In the genomic region with DNA sequence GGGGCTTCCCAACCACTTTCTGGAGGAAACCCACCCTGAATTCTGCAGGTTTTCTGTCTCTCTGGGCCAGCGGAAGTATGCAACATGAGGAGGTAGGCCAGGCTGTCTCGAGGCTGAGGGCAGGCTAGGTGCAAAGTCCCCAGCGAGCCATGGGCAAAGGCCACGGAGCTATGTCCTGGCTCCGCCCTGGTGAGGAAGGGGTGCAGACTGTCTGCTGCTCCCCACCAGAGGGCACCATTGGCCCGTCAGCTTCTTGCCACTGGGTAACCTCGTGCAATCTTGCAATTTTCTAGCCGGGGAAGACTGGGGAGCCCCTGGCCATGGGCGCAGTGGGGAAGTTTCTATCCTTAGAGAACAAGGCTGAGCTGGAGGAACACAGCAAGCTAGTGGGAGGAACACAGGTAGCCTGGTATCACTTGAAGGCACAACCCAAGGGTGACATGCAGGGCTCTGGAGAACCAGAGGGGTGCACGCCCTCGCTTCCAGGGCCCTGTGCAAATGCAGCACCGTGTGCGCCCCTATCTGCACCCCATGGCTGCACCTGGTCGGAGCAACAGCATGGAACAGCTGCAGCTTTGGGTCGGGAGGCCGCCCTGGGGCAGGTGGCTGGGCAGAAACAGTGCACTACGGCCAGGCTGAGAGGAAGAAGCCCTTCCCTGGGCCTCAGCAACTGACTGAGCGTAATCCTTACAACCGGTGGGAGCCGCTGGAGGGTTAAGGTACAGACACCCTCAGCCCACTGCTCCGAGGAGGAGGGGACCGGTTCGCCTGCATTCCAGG, we compare ENCODE assay signal across 8 cellular contexts. TPM values are rescaled to one million over a fixed set of nuclear protein-coding genes. Genes with fewer than 3 reads are reported as not detected.
DNase-seq lines count a peak whose midpoint lies in the region; ATAC-seq, FAIRE-seq and TF ChIP-seq lines count a peak whose summit lies in the region.

No MANE protein-coding gene starts in this region.

- peaks cover 6% of the 10 kb centered on the region for H3K36me3 Mint-ChIP-seq in activated CD8-positive, alpha-beta memory T cell treated with anti-CD3 and anti-CD28 coated beads, Interleukin-2, amount 10 ng/mL, durations not matched to agents 7 days and 5 days

- H3K9ac ChIP-seq in H1 (replicated peaks in 1 of 4; ENCODE audit: extremely low read depth in 1 of 4, low read depth in 3 of 4, low read length in 3 of 4) (peak overlapping the region in 3 of 4 experiments; percentile 34 to 85 (median 84); a peak in 5 of 7 replicates), mesenchymal stem cell (ENCODE audit: low read length) (peak overlapping the region; percentile 89)

- H2BK5ac ChIP-seq in H1 (ENCODE audit: low read depth, low read length): peak overlapping the region; percentile 100
- H2BK5ac ChIP-seq in mesenchymal stem cell (ENCODE audit: low read depth, low read length, poor library complexity, severe bottlenecking): peak overlapping the region; percentile 54

- H4K20me1 ChIP-seq in H1 (replicated peaks in 1 of 2; ENCODE audit: control insufficient read depth in 1 of 2, insufficient read depth in 2 of 2, low read length in 2 of 2): peaks cover 6 to 12% of the 10 kb centered on the region in 2 experiments

- H3K27me3 ChIP-seq in H1 (replicated peaks in 1 of 4; ENCODE audit: control insufficient read depth in 3 of 4, extremely low read depth in 1 of 4, insufficient read depth in 3 of 4, low read length in 3 of 4): no peaks in the 10 kb centered on the region
- H3K27me3 ChIP-seq in mesenchymal stem cell (ENCODE audit: control insufficient read depth in 1 of 2, insufficient read depth in 1 of 2, low read length in 2 of 2): no peaks in the 10 kb centered on the region

- H2BK20ac ChIP-seq in H1 (ENCODE audit: low read length): peak overlapping the region; percentile 99

- H3K4me3 ChIP-seq in H1 (ENCODE audit: extremely low read depth in 1 of 4, insufficient read depth in 2 of 4, low read depth in 3 of 4, low read length in 4 of 4) (peak overlapping the region in 3 of 4 experiments; percentile 30 to 53 (median 49); a peak in 5 of 8 replicates), mesenchymal stem cell (ENCODE audit: insufficient read depth in 1 of 2, low read depth in 1 of 2, low read length in 2 of 2) (peak overlapping the region in 1 of 2 experiments; percentile 57)

- DNase-seq in AG09319 (ENCODE audit: extremely low read depth, low read depth) (peak; percentile 55), HT1080 (ENCODE audit: low read depth) (peak; percentile 79), NK-92 (lab: John Stamatoyannopoulos, UW; ENCODE audit: unreplicated experiment) (peak; percentile 14), H1 (ENCODE audit: low read depth in 1 of 2, low spot score in 2 of 2) (peak; percentile 90 to 93), mesenchymal stem cell (peak; percentile 84)
- peak; percentile 93 for DNase-seq in activated CD8-positive, alpha-beta memory T cell treated with anti-CD3 and anti-CD28 coated beads, Interleukin-2, amount 10 ng/mL, durations not matched to agents 7 days and 5 days
- DNase-seq in stimulated activated CD8-positive, alpha-beta memory T cell treated with anti-CD3 and anti-CD28 coated beads, Interleukin-12 subunit alpha, Interleukin-12 subunit beta, amount 100 ng/mL, for 4 hours (ENCODE audit: low read depth): peak; percentile 73

- peak; percentile 98 for TF ChIP-seq CTCF in AG09319 (IDR thresholded peaks at IDR 0.05; ENCODE audit: low read depth, low read length)
- peak in 2 of 3 experiments; percentile 92 to 99; a peak in 3 of 4 replicates for TF ChIP-seq CTCF in H1 (IDR thresholded peaks at IDR 0.05; ENCODE audit: control extremely low read depth in 1 of 3, insufficient read depth in 1 of 3, low read depth in 1 of 3, low read length in 3 of 3)

- peak overlapping the region; percentile 94 for H4K5ac ChIP-seq in H1 (ENCODE audit: insufficient read length, low read depth, low read length)

- peak overlapping the region; percentile 74 for H3K27ac Mint-ChIP-seq in activated CD8-positive, alpha-beta memory T cell treated with anti-CD3 and anti-CD28 coated beads, Interleukin-2, amount 10 ng/mL, durations not matched to agents 7 days and 5 days

- no peaks in the 10 kb centered on the region for H3K27me3 Mint-ChIP-seq in activated CD8-positive, alpha-beta memory T cell treated with anti-CD3 and anti-CD28 coated beads, Interleukin-2, amount 10 ng/mL, durations not matched to agents 7 days and 5 days

- CTCF ChIA-PET in activated CD8-positive, alpha-beta memory T cell treated with anti-CD3 and anti-CD28 coated beads, Interleukin-2, amount 10 ng/mL, durations not matched to agents 7 days and 5 days (lab: Charles Lee): interaction anchor here (0.6 to 15.1 kb wide), 29 partner anchors 10 to 192 kb away, joined by 3 to 768 read pairs (median 4); partner anchors contain the start of genes PXN, RAB35, RNU4-1 and RNU4-2
- CTCF ChIA-PET in H1 (lab: Charles Lee; ENCODE audit: partially characterized antibody): interaction anchor here (0.6 to 17.8 kb wide), 40 partner anchors 9 to 1050 kb away, joined by 3 to 930 read pairs (median 4); partner anchors contain the start of genes GCN1, HSPB8, POP5 and PXN

- POLR2A ChIA-PET in H1 (lab: Charles Lee; ENCODE audit: partially characterized antibody): interaction anchor here (0.6 to 88.3 kb wide), 18 partner anchors 9 to 301 kb away, joined by 3 to 4270 read pairs (median 5); partner anchors contain the start of genes BICDL1, COQ5, GCN1 and PXN

- H2AFZ ChIP-seq in H1 (ENCODE audit: low read length) (no peak overlapping the region), mesenchymal stem cell (ENCODE audit: low read depth, low read length) (no peak overlapping the region)

- peak overlapping the region; percentile 46; the same call in 1 of the 2 replicates for H2AK5ac ChIP-seq in H1 (ENCODE audit: low read depth, low read length)
- H2AK5ac ChIP-seq in mesenchymal stem cell (ENCODE audit: low read length, severe bottlenecking): peak overlapping the region; percentile 98

- peak overlapping the region; percentile 100 for H3K4ac ChIP-seq in H1 (replicated peaks; ENCODE audit: insufficient read length, low read depth, low read length)
- H3K4ac ChIP-seq in mesenchymal stem cell (ENCODE audit: low read depth in 1 of 2, low read length in 2 of 2): peak overlapping the region; percentile 54 to 83

- H3K14ac ChIP-seq in H1 (ENCODE audit: insufficient read length) (no peak overlapping the region), mesenchymal stem cell (ENCODE audit: low read length in 2 of 2) (peak overlapping the region in 1 of 2 experiments; percentile 96)

- H3K56ac ChIP-seq in H1 (replicated peaks; ENCODE audit: insufficient read length, low read depth, low read length): peak overlapping the region; percentile 84

- H3K9me3 Mint-ChIP-seq in activated CD8-positive, alpha-beta memory T cell treated with anti-CD3 and anti-CD28 coated beads, Interleukin-2, amount 10 ng/mL, durations not matched to agents 7 days and 5 days (ENCODE audit: low read depth): no peaks in the 10 kb centered on the region

- TF ChIP-seq RAD21 in H1 (IDR thresholded peaks at IDR 0.05 in 1 of 2, conservative IDR thresholded peaks at IDR 0.05 in 1 of 2; ENCODE audit: low read depth in 2 of 2, low read length in 2 of 2): peak; percentile 97 to 98

- no peak for FAIRE-seq in H1 (lab: Jason Lieb, UNC)

- H2BK120ac ChIP-seq in H1 (replicated peaks; ENCODE audit: low read depth, low read length) (peak overlapping the region; percentile 99), mesenchymal stem cell (ENCODE audit: low read depth, low read length) (peak overlapping the region; percentile 90)

- peak overlapping the region; percentile 46 to 83 for H3K4me2 ChIP-seq in H1 (ENCODE audit: insufficient read depth in 1 of 2, low read depth in 2 of 2, low read length in 2 of 2)
- peak overlapping the region; percentile 44 for H3K4me2 ChIP-seq in mesenchymal stem cell (ENCODE audit: low read length, poor library complexity, severe bottlenecking)

- H3K23me2 ChIP-seq in H1 (ENCODE audit: low read depth, low read length): no peaks in the 10 kb centered on the region; the same call in 1 of the 2 replicates

- peaks cover 0 to 9% (median 6%) of the 10 kb centered on the region in 4 experiments; a peak in 2 of 8 replicates for H3K36me3 ChIP-seq in H1 (ENCODE audit: control insufficient read depth in 2 of 4, insufficient read depth in 4 of 4, low read length in 3 of 4)
- H3K36me3 ChIP-seq in mesenchymal stem cell (ENCODE audit: control insufficient read depth in 1 of 2, insufficient read depth in 2 of 2, low read depth in 1 of 2, low read length in 2 of 2): peaks cover 23 to 25% of the 10 kb centered on the region in 2 experiments

- peaks cover 78% of the 10 kb centered on the region for H3K4me1 Mint-ChIP-seq in activated CD8-positive, alpha-beta memory T cell treated with anti-CD3 and anti-CD28 coated beads, Interleukin-2, amount 10 ng/mL, durations not matched to agents 7 days and 5 days

- H2BK15ac ChIP-seq in H1 (ENCODE audit: low read length) (peak overlapping the region; percentile 99; the same call in 1 of the 2 replicates), mesenchymal stem cell (ENCODE audit: low read depth, poor library complexity, severe bottlenecking) (peak overlapping the region; percentile 6)

- peak; percentile 25 for TF ChIP-seq POLR2A in GM19193 (IDR thresholded peaks at IDR 0.05; ENCODE audit: extremely low read depth, insufficient read depth, insufficient read length)
- TF ChIP-seq POLR2A in H1 (IDR thresholded peaks at IDR 0.05; ENCODE audit: control extremely low read depth in 1 of 2, low read depth in 2 of 2, low read length in 2 of 2): peak in 1 of 2 experiments; percentile 77; a peak in 2 of 3 replicates

- H3K79me1 ChIP-seq in H1 (ENCODE audit: low read depth, low read length) (no peaks in the 10 kb centered on the region; the same call in 1 of the 2 replicates), mesenchymal stem cell (replicated peaks; ENCODE audit: low read length, poor library complexity, severe bottlenecking) (peaks cover 13% of the 10 kb centered on the region)

- ATAC-seq in activated CD8-positive, alpha-beta memory T cell treated with anti-CD3 and anti-CD28 coated beads, Interleukin-2, amount 10 ng/mL, durations not matched to agents 7 days and 5 days: peak; percentile 84

- H3K4me1 ChIP-seq in H1 (replicated peaks in 1 of 4; ENCODE audit: control insufficient read depth in 3 of 4, insufficient read depth in 4 of 4, low read length in 3 of 4) (peaks cover 33 to 69% (median 42%) of the 10 kb centered on the region in 4 experiments), mesenchymal stem cell (ENCODE audit: control insufficient read depth, insufficient read depth, low read depth, low read length) (peaks cover 80% of the 10 kb centered on the region)

- no peaks in the 10 kb centered on the region for H3K9me3 ChIP-seq in H1 (ENCODE audit: insufficient read depth in 2 of 2, low read depth in 1 of 2, low read length in 1 of 2)
- H3K9me3 ChIP-seq in mesenchymal stem cell (ENCODE audit: control insufficient read depth, low read length): no peaks in the 10 kb centered on the region

- peaks cover 0 to 42% of the 10 kb centered on the region in 2 experiments; a peak in 2 of 4 replicates for H3K79me2 ChIP-seq in H1 (ENCODE audit: control insufficient read depth in 1 of 2, insufficient read depth in 2 of 2, low read length in 2 of 2)

- 6% methylated on average over 23 of the region's 23 CpGs; no CpG with 5 or more reads in 1 of the 2 experiments for WGBS in H1 (ENCODE audit: extremely low coverage in 1 of 2, insufficient coverage in 1 of 2, insufficient read length in 1 of 2, insufficient replicate concordance in 2 of 2, low coverage in 1 of 2, low lambda C conversion rate in 2 of 2, missing lambda C conversion rate in 1 of 2), 2 experiments
- WGBS in mesenchymal stem cell: 15% methylated on average over 22 of the region's 23 CpGs

- H4K91ac ChIP-seq in H1 (replicated peaks; ENCODE audit: insufficient read length, low read length) (peak overlapping the region; percentile 100), mesenchymal stem cell (ENCODE audit: low read length) (peak overlapping the region; percentile 92)

- peak overlapping the region; percentile 100 for H3K18ac ChIP-seq in H1 (ENCODE audit: extremely low read depth, low read length)
- peak overlapping the region; percentile 97 for H3K18ac ChIP-seq in mesenchymal stem cell (ENCODE audit: low read depth in 1 of 2, low read length in 2 of 2)

- peak overlapping the region; percentile 98 for H2BK12ac ChIP-seq in H1 (ENCODE audit: low read depth, low read length)
- H2BK12ac ChIP-seq in mesenchymal stem cell (ENCODE audit: low read length in 2 of 2): peak overlapping the region in 1 of 2 experiments; percentile 97

- TF ChIP-seq EP300 in H1 (IDR thresholded peaks at IDR 0.05; ENCODE audit: borderline replicate concordance in 1 of 2, low read depth in 2 of 2, low read length in 2 of 2): peak in 1 of 2 experiments; percentile 97; a peak in 1 of 3 replicates

- H3K23ac ChIP-seq in H1 (ENCODE audit: insufficient read length) (no peak overlapping the region), mesenchymal stem cell (ENCODE audit: low read length in 2 of 2) (peak overlapping the region in 1 of 2 experiments; percentile 90)

- peak overlapping the region; percentile 97 for H4K8ac ChIP-seq in H1 (ENCODE audit: extremely low read depth, insufficient read depth, low read length)
- peak overlapping the region; percentile 92 for H4K8ac ChIP-seq in mesenchymal stem cell (ENCODE audit: low read length)

- peak overlapping the region; percentile 96 for H3K27ac ChIP-seq in H1 (ENCODE audit: low read depth, low read length)
- H3K27ac ChIP-seq in mesenchymal stem cell (ENCODE audit: low read length, poor library complexity, severe bottlenecking): peak overlapping the region; percentile 96

- H3K4me3 Mint-ChIP-seq in activated CD8-positive, alpha-beta memory T cell treated with anti-CD3 and anti-CD28 coated beads, Interleukin-2, amount 10 ng/mL, durations not matched to agents 7 days and 5 days: no peak overlapping the region

RNA-seq across cellular contexts. Expression of gene RPLP0, which starts 27.6 kb away (rescaled TPM):
- 4,836 and 5,375 TPM in 2 replicates for total RNA-seq in HT1080 (2014; rRNA removed; shearing (Covaris generic))
- polyA plus RNA-seq in HT1080 (2015; cell fraction: cytosol; rRNA removed): 5,291 and 5,956 TPM in 2 replicates
- polyA plus RNA-seq in HT1080 (2015; cell fraction: nucleus; rRNA removed): 2,009 and 2,141 TPM in 2 replicates
- 1,000 to 10,000 TPM; 1,755 to 2,356 TPM for total RNA-seq in activated CD8-positive, alpha-beta memory T cell treated with anti-CD3 and anti-CD28 coated beads, Interleukin-2, amount 10 ng/mL, durations not matched to agents 7 days and 5 days
- total RNA-seq in H1 (2021; fragmentation: NEBNext Ultra II Directional; extraction: Animal tissue kit (Norgen Biotek cat#: 25700)): 2,987 and 3,029 TPM in 2 replicates
- polyA plus RNA-seq in H1 (2011; rRNA removed): 8,838 and 10,765 TPM in 2 replicates
- polyA plus RNA-seq in H1 (2011; cell fraction: cytosol; rRNA removed): 10,357 TPM
- polyA plus RNA-seq in H1 (2011; cell fraction: nucleus; rRNA removed): 6,829 TPM
- 4,444 to 5,241 TPM (median 4,665 TPM) in 4 replicates for polyA plus RNA-seq in H1 (2012, experiment 1 of 2)
- polyA plus RNA-seq in H1 (2012, experiment 2 of 2): 7,158 TPM
- polyA plus RNA-seq in H1 (2013, experiment 1 of 2): 4,021 TPM
- 3,982 TPM for polyA plus RNA-seq in H1 (2013, experiment 2 of 2)
- polyA minus RNA-seq in H1 (2011; rRNA and poly(A)+ RNA removed): 5,851 and 5,958 TPM in 2 replicates
- polyA minus RNA-seq in H1 (2011; cell fraction: cytosol; rRNA and poly(A)+ RNA removed): 2,113 TPM
- polyA minus RNA-seq in H1 (2011; cell fraction: nucleus; rRNA and poly(A)+ RNA removed): 1,976 TPM
- polyA plus RNA-seq in mesenchymal stem cell (2013, experiment 1 of 2): 3,349 TPM
- 3,313 TPM for polyA plus RNA-seq in mesenchymal stem cell (2013, experiment 2 of 2)

RNA-seq across cellular contexts. Expression of gene GCN1, which starts 34.0 kb away (rescaled TPM):
- 107 and 112 TPM in 2 replicates for total RNA-seq in HT1080 (2014; rRNA removed; shearing (Covaris generic))
- polyA plus RNA-seq in HT1080 (2015; cell fraction: cytosol; rRNA removed): 30.5 and 34.0 TPM in 2 replicates
- polyA plus RNA-seq in HT1080 (2015; cell fraction: nucleus; rRNA removed): 174 and 261 TPM in 2 replicates
- total RNA-seq in activated CD8-positive, alpha-beta memory T cell treated with anti-CD3 and anti-CD28 coated beads, Interleukin-2, amount 10 ng/mL, durations not matched to agents 7 days and 5 days: 100 to 1,000 TPM; 126 to 151 TPM
- total RNA-seq in H1 (2021; fragmentation: NEBNext Ultra II Directional; extraction: Animal tissue kit (Norgen Biotek cat#: 25700)): 133 and 137 TPM in 2 replicates
- 61.4 and 73.1 TPM in 2 replicates for polyA plus RNA-seq in H1 (2011; rRNA removed)
- polyA plus RNA-seq in H1 (2011; cell fraction: cytosol; rRNA removed): 61.1 TPM
- polyA plus RNA-seq in H1 (2011; cell fraction: nucleus; rRNA removed): 294 TPM
- 92.9 to 139 TPM (median 109 TPM) in 4 replicates for polyA plus RNA-seq in H1 (2012, experiment 1 of 2)
- 58.3 TPM for polyA plus RNA-seq in H1 (2012, experiment 2 of 2)
- 57.1 TPM for polyA plus RNA-seq in H1 (2013, experiment 1 of 2)
- polyA plus RNA-seq in H1 (2013, experiment 2 of 2): 47.1 TPM
- 266 and 267 TPM in 2 replicates for polyA minus RNA-seq in H1 (2011; rRNA and poly(A)+ RNA removed)
- polyA minus RNA-seq in H1 (2011; cell fraction: cytosol; rRNA and poly(A)+ RNA removed): 106 TPM
- 194 TPM for polyA minus RNA-seq in H1 (2011; cell fraction: nucleus; rRNA and poly(A)+ RNA removed)
- polyA plus RNA-seq in mesenchymal stem cell (2013, experiment 1 of 2): 19.7 TPM
- polyA plus RNA-seq in mesenchymal stem cell (2013, experiment 2 of 2): 17.3 TPM

RNA-seq across cellular contexts. Expression of gene PXN, which starts 37.0 kb away (rescaled TPM):
- total RNA-seq in HT1080 (2014; rRNA removed; shearing (Covaris generic)): 162 and 238 TPM in 2 replicates
- 426 and 497 TPM in 2 replicates for polyA plus RNA-seq in HT1080 (2015; cell fraction: cytosol; rRNA removed)
- polyA plus RNA-seq in HT1080 (2015; cell fraction: nucleus; rRNA removed): 415 and 447 TPM in 2 replicates
- total RNA-seq in activated CD8-positive, alpha-beta memory T cell treated with anti-CD3 and anti-CD28 coated beads, Interleukin-2, amount 10 ng/mL, durations not matched to agents 7 days and 5 days: 100 to 1,000 TPM in 1 of 2 experiments, 10 to 100 TPM in 1; 69.3 to 146 TPM
- 105 and 109 TPM in 2 replicates for total RNA-seq in H1 (2021; fragmentation: NEBNext Ultra II Directional; extraction: Animal tissue kit (Norgen Biotek cat#: 25700))
- 51.0 and 89.2 TPM in 2 replicates for polyA plus RNA-seq in H1 (2011; rRNA removed)
- polyA plus RNA-seq in H1 (2011; cell fraction: cytosol; rRNA removed): 29.0 TPM
- polyA plus RNA-seq in H1 (2011; cell fraction: nucleus; rRNA removed): 80.4 TPM
- polyA plus RNA-seq in H1 (2012, experiment 1 of 2): 58.2 to 73.1 TPM (median 70.3 TPM) in 4 replicates
- 83.1 TPM for polyA plus RNA-seq in H1 (2012, experiment 2 of 2)
- 88.7 TPM for polyA plus RNA-seq in H1 (2013, experiment 1 of 2)
- polyA plus RNA-seq in H1 (2013, experiment 2 of 2): 91.0 TPM
- 45.0 and 62.0 TPM in 2 replicates for polyA minus RNA-seq in H1 (2011; rRNA and poly(A)+ RNA removed)
- polyA minus RNA-seq in H1 (2011; cell fraction: cytosol; rRNA and poly(A)+ RNA removed): 30.5 TPM
- polyA minus RNA-seq in H1 (2011; cell fraction: nucleus; rRNA and poly(A)+ RNA removed): 33.2 TPM
- polyA plus RNA-seq in mesenchymal stem cell (2013, experiment 1 of 2): 90.4 TPM
- polyA plus RNA-seq in mesenchymal stem cell (2013, experiment 2 of 2): 88.1 TPM

Comparison
In these comparisons a context has a peak if more than half of its experiments do, and no peak if none do; other contexts are left out.
1. DNase-seq: peak in every context shown above with its lines; median percentile 93 in activated CD8-positive, alpha-beta memory T cell treated with anti-CD3 and anti-CD28 coated beads, Interleukin-2, amount 10 ng/mL, durations not matched to agents 7 days and 5 days; 92 in H1; 84 in mesenchymal stem cell; 79 in HT1080; 73 in stimulated activated CD8-positive, alpha-beta memory T cell treated with anti-CD3 and anti-CD28 coated beads, Interleukin-12 subunit alpha, Interleukin-12 subunit beta, amount 100 ng/mL, for 4 hours; 55 in AG09319; 14 in NK-92.